In the genomic region with DNA sequence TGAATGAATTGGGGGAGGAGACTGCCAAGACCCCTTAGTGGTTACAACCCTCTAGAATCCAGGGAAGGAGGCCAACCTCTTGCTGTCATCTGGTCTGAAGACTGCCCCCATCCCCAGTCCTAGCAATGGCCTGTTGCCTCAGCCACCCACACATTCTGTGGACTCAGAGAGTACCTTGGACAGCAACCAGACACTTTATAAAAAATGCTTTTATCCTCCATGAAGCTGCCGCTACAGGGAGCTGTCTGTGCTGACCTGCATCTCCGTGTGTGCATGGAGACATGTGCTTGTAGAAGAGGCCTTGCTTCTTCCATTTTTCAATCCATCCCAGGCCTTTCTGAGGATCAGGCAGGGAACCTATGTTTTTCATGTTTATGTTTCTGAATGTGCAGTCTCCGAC, we compare ENCODE assay signal across 12 cellular contexts. TPM values are rescaled to one million over a fixed set of nuclear protein-coding genes. Genes with fewer than 3 reads are reported as not detected.
DNase-seq lines count a peak whose midpoint lies in the region; TF ChIP-seq lines count a peak whose summit lies in the region.
"Had no signal": no experiment of that assay in that cellular context is flagged by ENCODE, and none has a peak within 500 bp of the region (broad histone marks: within the 10 kb centered on the region; RNA-seq: fewer than 3 reads in every experiment).

No MANE protein-coding gene starts in this region.

- 25 to 32% (median 27%) methylated on average over 3 of the region's 3 CpGs for WGBS in spleen, 5 donors
- WGBS in stomach, 5 donors: 16 to 24% (median 22%) methylated on average over 3 of the region's 3 CpGs

- no peak for TF ChIP-seq EP300 in stomach (IDR thresholded peaks at IDR 0.05)

- H3K4me1 ChIP-seq in cardiac muscle cell (ENCODE audit: low read depth) (no peaks in the 10 kb centered on the region), right atrium auricular region (no peaks in the 10 kb centered on the region), spleen (no peaks in the 10 kb centered on the region), stomach (no peaks in the 10 kb centered on the region)

- no peak for TF ChIP-seq CTCF in cardiac muscle cell (IDR thresholded peaks at IDR 0.05; ENCODE audit: low read depth, low read length)
- no peak for TF ChIP-seq CTCF in right atrium auricular region (IDR thresholded peaks at IDR 0.05)
- no peak for TF ChIP-seq CTCF in spleen (IDR thresholded peaks at IDR 0.05 in 8 of 11, conservative IDR thresholded peaks at IDR 0.05 in 3 of 11)
- TF ChIP-seq CTCF in stomach (IDR thresholded peaks at IDR 0.05): no peak

- DNase-seq in cardiac muscle cell (ENCODE audit: low read depth in 1 of 2, low spot score in 1 of 2): peak; percentile 76 to 92
- DNase-seq in right atrium auricular region (ENCODE audit: low spot score): no peak
- DNase-seq in RKO (ENCODE audit: low spot score): peak; percentile 73
- DNase-seq in erythroblast (lab: John Stamatoyannopoulos, UW): peak; percentile 6 to 13
- peak; percentile 22 for DNase-seq in spleen
- DNase-seq in NCI-H1105 (lab: John Stamatoyannopoulos, UW): no peak
- no peak for DNase-seq in ureter (ENCODE audit: low spot score)
- no peak for DNase-seq in stomach
- DNase-seq: caudate nucleus, left colon, NCI-H2171 treated with DMSO at 0.1 percent for 48 hours had no signal

- H3K4me3 ChIP-seq in cardiac muscle cell (no peak overlapping the region), right atrium auricular region (no peak overlapping the region), spleen (no peak overlapping the region), stomach (no peak overlapping the region)

- intact Hi-C loops in spleen (cut with DNase I; ENCODE audit: low total_unique reads) (no loop called here), stomach (cut with DNase I; ENCODE audit: low total_unique reads) (no loop called here)

- H3K36me3 ChIP-seq in cardiac muscle cell: no peaks in the 10 kb centered on the region
- H3K36me3 ChIP-seq in right atrium auricular region: no peaks in the 10 kb centered on the region
- no peaks in the 10 kb centered on the region for H3K36me3 ChIP-seq in spleen
- no peaks in the 10 kb centered on the region for H3K36me3 ChIP-seq in stomach

- no peak for TF ChIP-seq POLR2A in erythroblast (IDR thresholded peaks at IDR 0.05; ENCODE audit: low read length)
- TF ChIP-seq POLR2A in spleen (IDR thresholded peaks at IDR 0.05): no peak
- no peak for TF ChIP-seq POLR2A in stomach (IDR thresholded peaks at IDR 0.05)

- H3K9me3 ChIP-seq in cardiac muscle cell (ENCODE audit: low read depth): no peaks in the 10 kb centered on the region
- no peaks in the 10 kb centered on the region for H3K9me3 ChIP-seq in right atrium auricular region
- H3K9me3 ChIP-seq in spleen: no peaks in the 10 kb centered on the region
- H3K9me3 ChIP-seq in stomach: no peaks in the 10 kb centered on the region

- H3K27ac ChIP-seq in cardiac muscle cell: no peak overlapping the region
- H3K27ac ChIP-seq in right atrium auricular region: no peak overlapping the region
- H3K27ac ChIP-seq in spleen: no peak overlapping the region
- no peak overlapping the region for H3K27ac ChIP-seq in stomach

- no peaks in the 10 kb centered on the region for H3K27me3 ChIP-seq in cardiac muscle cell
- H3K27me3 ChIP-seq in right atrium auricular region: no peaks in the 10 kb centered on the region
- H3K27me3 ChIP-seq in spleen (replicated peaks in 1 of 7): peaks cover 0 to 73% (median 13%) of the 10 kb centered on the region in 7 donors
- H3K27me3 ChIP-seq in stomach: peaks cover 0 to 89% (median 43%) of the 10 kb centered on the region in 3 donors

RNA-seq across cellular contexts. Expression of gene CDH22, which starts 15.2 kb away (rescaled TPM):
- total RNA-seq in cardiac muscle cell (not detected in 2 replicates), right atrium auricular region (1 to 10 TPM in 1 of 2 donors, under 1 TPM in 1; 0.67 to 4.4 TPM), spleen (not detected), ureter (0.23 TPM), stomach (under 1 TPM in 1 of 5 donors, not detected in 4; 0.18 TPM)
- polyA plus RNA-seq in cardiac muscle cell (not detected in 2 replicates), spleen (not detected), stomach (under 1 TPM in 2 of 3 donors, not detected in 1; 0.19 to 0.60 TPM)
- total RNA-seq: subcutaneous adipose tissue had no signal

Comparison
In these comparisons a context has a peak if more than half of its experiments do, and no peak if none do; other contexts are left out.
1. DNase-seq: peak in cardiac muscle cell (2 of 2), RKO (single experiment), erythroblast (2 of 2) and spleen (single experiment); none in right atrium auricular region (single experiment), NCI-H1105 (single experiment), ureter (single experiment) and stomach (single experiment).